In genomic region chr20:1758765-1759164, GRCh38 we compare ENCODE assay signal across 27 cellular contexts.
"Had no signal": no experiment of that assay in that cellular context is flagged by ENCODE, and none has a peak within 500 bp of the region (broad histone marks: within the 10 kb centered on the region; RNA-seq: fewer than 3 reads in every experiment).

No MANE protein-coding gene starts in this region.

- H3K9me3 ChIP-seq: adrenal gland, breast epithelium, MG63, SJCRH30, SK-N-SH had no signal

- ATAC-seq: activated CD4-positive, alpha-beta T cell treated with anti-CD3 and anti-CD28 coated beads for 36 hours; activated T-cell treated with anti-CD3 and anti-CD28 coated beads, Interleukin-2, amount 50 U/mL, for 72 hours; Panc1 had no signal

- H3K4me2 ChIP-seq: SK-N-SH had no signal

- H3K4me1 ChIP-seq: adrenal gland, breast epithelium, SJCRH30 had no signal

- H3K4me3 ChIP-seq: adrenal gland, breast epithelium, MG63, SJCRH30 had no signal

- H3K27me3 ChIP-seq: adrenal gland, breast epithelium, MG63 had no signal

- H3K36me3 ChIP-seq: adrenal gland, breast epithelium, MG63, SJCRH30, WERI-Rb-1 had no signal

- H3K9ac ChIP-seq: SK-N-SH had no signal

- H3K9me2 ChIP-seq: SK-N-SH had no signal

- DNase-seq: activated CD4-positive, alpha-beta memory T cell treated with anti-CD3 and anti-CD28 coated beads, Interleukin-2, amount 10 ng/mL, durations not matched to agents 7 days and 5 days; activated CD4-positive, alpha-beta T cell treated with anti-CD3 and anti-CD28 coated beads for 36 hours; activated CD4-positive, alpha-beta T cell treated with anti-CD3 and anti-CD28 coated beads, Interleukin-2, amount 50 U/mL, for 1 hour; activated gamma-delta T cell treated with Interleukin-2 at 50 U/mL for 16 hours; activated naive CD4-positive, alpha-beta T cell treated with anti-CD3 and anti-CD28 coated beads, Interleukin-2, amount 10 ng/mL, durations not matched to agents 7 days and 5 days; activated naive CD8-positive, alpha-beta T cell treated with anti-CD3 and anti-CD28 coated beads for 36 hours; activated T-cell treated with anti-CD3 and anti-CD28 coated beads, Interleukin-2, amount 50 U/mL, for 72 hours; adrenal gland; anterior cingulate cortex; MG63; MV-4-11; NCI-H1092 treated with DMSO at 0.1 percent for 48 hours; NCI-H1436; NCI-H1694 treated with DMSO at 0.1 percent for 48 hours; NCI-H2029 treated with DMSO at 0.1 percent for 48 hours; NCI-H345; NCI-H510A; NCI-H526 treated with DMSO at 0.1 percent for 48 hours; NCI-H82; Right ventricle myocardium superior; SJCRH30; SK-N-SH; T-helper 1 cell; WERI-Rb-1 had no signal

- H3K27ac ChIP-seq: adrenal gland, breast epithelium, RWPE1, SJCRH30, WERI-Rb-1 had no signal
